Comparison of ENCODE assay signal across 8 cellular contexts in the genomic region with DNA sequence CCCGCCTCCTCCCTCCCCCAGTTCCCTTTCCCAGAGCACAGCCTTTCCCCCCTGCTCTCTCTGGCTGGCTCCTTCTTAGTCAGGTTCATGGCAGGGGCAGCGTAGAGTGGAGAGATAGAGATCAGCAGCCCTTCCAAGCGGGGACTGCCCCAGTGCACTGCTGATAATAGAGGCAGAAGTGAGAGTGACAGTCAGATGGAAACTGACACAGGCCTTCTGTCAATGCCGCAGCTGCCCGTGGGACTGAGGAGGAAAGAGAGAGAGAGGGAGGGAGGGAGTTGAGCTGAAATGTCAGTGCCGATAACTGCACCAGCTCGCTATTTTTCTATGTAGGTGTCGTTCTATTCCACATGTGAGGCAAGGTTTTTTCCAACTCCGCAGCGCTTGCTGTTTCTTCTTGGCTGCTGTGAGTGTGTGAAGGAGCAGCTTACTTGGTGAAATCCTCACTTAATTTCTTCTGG.
DNase-seq lines count a peak whose midpoint lies in the region; ATAC-seq and TF ChIP-seq lines count a peak whose summit lies in the region.

No MANE protein-coding gene starts in this region.

- no peak overlapping the region for H3K4me3 Mint-ChIP-seq in WTC11

- peak; percentile 85 for DNase-seq in Ammon's horn (ENCODE audit: low spot score)
- peak; percentile 19 for DNase-seq in WTC11 (ENCODE audit: low spot score)
- peak; percentile 54 for DNase-seq in iPS-NIHi7 (ENCODE audit: extremely low spot score)
- DNase-seq in superior temporal gyrus (ENCODE audit: extremely low spot score): peak; percentile 86
- DNase-seq in effector CD8-positive, alpha-beta T cell (lab: John Stamatoyannopoulos, UW): no peak
- DNase-seq in NCI-H2081 treated with DMSO at 0.1 percent for 48 hours (lab: John Stamatoyannopoulos, UW): no peak

- H3K27ac Mint-ChIP-seq in WTC11: no peak overlapping the region

- ATAC-seq in GM19025 (IDR thresholded peaks at IDR 0.05; ENCODE audit: low read depth, unreplicated experiment) (peak; percentile 100), HG03095 (IDR thresholded peaks at IDR 0.05; ENCODE audit: unreplicated experiment) (peak; percentile 100), WTC11 (peak; percentile 92)

- POLR2A ChIA-PET in WTC11 (lab: Charles Lee): no interaction called here

- no peaks in the 10 kb centered on the region for H3K9me3 Mint-ChIP-seq in WTC11

- CTCF ChIA-PET in WTC11 (lab: Charles Lee): interaction anchor here (0.5 kb wide), 1 partner anchor 188 kb away, joined by 4 read pairs; no protein-coding TSS in a partner anchor

- no peak for TF ChIP-seq CTCF in WTC11 (IDR thresholded peaks at IDR 0.05)

- H3K36me3 Mint-ChIP-seq in WTC11: no peaks in the 10 kb centered on the region

- no peaks in the 10 kb centered on the region for H3K27me3 Mint-ChIP-seq in WTC11 (ENCODE audit: low read depth)

- peaks cover 10% of the 10 kb centered on the region for H3K4me1 Mint-ChIP-seq in WTC11

TF ChIP-seq in WTC11, 78 proteins besides CTCF, POLR2A, EP300 and RAD21:
- TF ChIP-seq ZNF232 (CRISPR knock-in tag; IDR thresholded peaks at IDR 0.05): no peak
- peak; percentile 93 for TF ChIP-seq ZNF317 (CRISPR knock-in tag; IDR thresholded peaks at IDR 0.05; ENCODE audit: borderline replicate concordance, low read depth)
- TF ChIP-seq, protein P1, sequence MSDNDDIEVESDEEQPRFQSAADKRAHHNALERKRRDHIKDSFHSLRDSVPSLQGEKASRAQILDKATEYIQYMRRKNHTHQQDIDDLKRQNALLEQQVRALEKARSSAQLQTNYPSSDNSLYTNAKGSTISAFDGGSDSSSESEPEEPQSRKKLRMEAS (CRISPR knock-in tag; IDR thresholded peaks at IDR 0.05): no peak

Comparison
In these comparisons a context has a peak if more than half of its experiments do, and no peak if none do; other contexts are left out.
1. DNase-seq: peak in Ammon's horn (single experiment), WTC11 (single experiment), iPS-NIHi7 (single experiment) and superior temporal gyrus (single experiment); none in effector CD8-positive, alpha-beta T cell (single experiment) and NCI-H2081 treated with DMSO at 0.1 percent for 48 hours (single experiment).
2. Peak in every context shown above with its lines, with median percentiles within 50 percentile points of each other: ATAC-seq.